ENCODE assay signal across 8 cellular contexts in genomic region chr4:37682701-37683401, GRCh38. TPM values are rescaled to one million over a fixed set of nuclear protein-coding genes. Genes with fewer than 3 reads are reported as not detected.
DNase-seq lines count a peak whose midpoint lies in the region; ATAC-seq, FAIRE-seq and TF ChIP-seq lines count a peak whose summit lies in the region.

No MANE protein-coding gene starts in this region.

- ATAC-seq in CD4-positive, CD25-positive, alpha-beta regulatory T cell (ENCODE audit: low read depth in 2 of 2): no peak
- peak; percentile 40 for ATAC-seq in GM19468 (IDR thresholded peaks at IDR 0.05; ENCODE audit: extremely low read depth, unreplicated experiment)

- peak overlapping the region; percentile 2 to 71 (median 68) for H3K27ac Mint-ChIP-seq in CD4-positive, CD25-positive, alpha-beta regulatory T cell

- H3K27ac ChIP-seq in CD4-positive, CD25-positive, alpha-beta regulatory T cell (ENCODE audit: insufficient read depth, low read length, poor library complexity, severe bottlenecking): no peak overlapping the region
- H3K27ac ChIP-seq in endothelial cell of umbilical vein (ENCODE audit: insufficient read depth, low read depth, low read length): peak overlapping the region; percentile 26

- H3K9me1 ChIP-seq in endothelial cell of umbilical vein (replicated peaks; ENCODE audit: control insufficient read depth, extremely low read depth, insufficient read depth, low read length): peaks cover 2% of the 10 kb centered on the region

- H3K27me3 Mint-ChIP-seq in CD4-positive, CD25-positive, alpha-beta regulatory T cell: no peaks in the 10 kb centered on the region

- FAIRE-seq in endothelial cell of umbilical vein (lab: Jason Lieb, UNC) (no peak), urothelium cell line (lab: Jason Lieb, UNC) (no peak)

- peaks cover 32% of the 10 kb centered on the region for H3K4me1 ChIP-seq in CD4-positive, CD25-positive, alpha-beta regulatory T cell (ENCODE audit: control insufficient read depth, insufficient read depth, low read length, poor library complexity, severe bottlenecking)
- peaks cover 24% of the 10 kb centered on the region for H3K4me1 ChIP-seq in endothelial cell of umbilical vein (ENCODE audit: control insufficient read depth, extremely low read depth, insufficient read depth, low read length)

- peak in 1 of 2 donors; percentile 16 for TF ChIP-seq CTCF in endothelial cell of umbilical vein (IDR thresholded peaks at IDR 0.05; ENCODE audit: extremely low read depth in 1 of 2, insufficient read depth in 1 of 2, low read depth in 1 of 2, low read length in 2 of 2)

- peaks cover 76% of the 10 kb centered on the region for H3K79me2 ChIP-seq in endothelial cell of umbilical vein (ENCODE audit: control insufficient read depth, insufficient read depth, low read length)

- dilution Hi-C loops in endothelial cell of umbilical vein (cut with MboI; ENCODE audit: extremely low pct_ligation_motif_present, low sequenced_read_pairs): no loop called here

- H3K4me3 ChIP-seq in CD4-positive, CD25-positive, alpha-beta regulatory T cell (ENCODE audit: low read depth, low read length): peak overlapping the region; percentile 52
- H3K4me3 ChIP-seq in endothelial cell of umbilical vein (replicated peaks in 1 of 3; ENCODE audit: insufficient read depth in 1 of 3, low read depth in 1 of 3, low read length in 3 of 3): no peak overlapping the region

- DNase-seq in CD4-positive, CD25-positive, alpha-beta regulatory T cell: peak in 2 of 3 donors; percentile 19 to 50
- peak; percentile 73 for DNase-seq in LoVo (ENCODE audit: low spot score)
- peak; percentile 44 for DNase-seq in endothelial cell of umbilical vein (ENCODE audit: low read depth, low spot score)
- no peak for DNase-seq in posterior cingulate gyrus
- DNase-seq in ecto neural progenitor cell (ENCODE audit: low spot score): no peak
- no peak for DNase-seq in urothelium cell line (ENCODE audit: low spot score)
- no peak for DNase-seq in NCI-H774 (lab: John Stamatoyannopoulos, UW)

- no peaks in the 10 kb centered on the region for H3K9me3 ChIP-seq in CD4-positive, CD25-positive, alpha-beta regulatory T cell (ENCODE audit: control insufficient read depth in 2 of 2, low read length in 2 of 2)
- no peaks in the 10 kb centered on the region for H3K9me3 ChIP-seq in endothelial cell of umbilical vein (replicated peaks; ENCODE audit: control insufficient read depth, insufficient read depth, low read length)

- H3K27me3 ChIP-seq in CD4-positive, CD25-positive, alpha-beta regulatory T cell (ENCODE audit: control insufficient read depth, insufficient read depth, low read length): no peaks in the 10 kb centered on the region
- no peaks in the 10 kb centered on the region for H3K27me3 ChIP-seq in endothelial cell of umbilical vein (ENCODE audit: control insufficient read depth in 2 of 2, insufficient read depth in 2 of 2, low read length in 2 of 2)

- H3K4me3 Mint-ChIP-seq in CD4-positive, CD25-positive, alpha-beta regulatory T cell: peak overlapping the region; percentile 66 to 94 (median 82)

- intact Hi-C loops in endothelial cell of umbilical vein (cut with micrococcal nuclease) (no loop called here), posterior cingulate gyrus (cut with DNase I) (loop anchor here (10.0 kb wide), 1 partner anchor 78 kb away; no protein-coding TSS in a partner anchor)

- H3K36me3 ChIP-seq in CD4-positive, CD25-positive, alpha-beta regulatory T cell (ENCODE audit: control insufficient read depth, insufficient read depth, low read length): peaks cover 3% of the 10 kb centered on the region
- no peaks in the 10 kb centered on the region for H3K36me3 ChIP-seq in endothelial cell of umbilical vein (ENCODE audit: control insufficient read depth in 2 of 2, extremely low read depth in 1 of 2, insufficient read depth in 2 of 2, low read length in 2 of 2)

- H3K9me3 Mint-ChIP-seq in CD4-positive, CD25-positive, alpha-beta regulatory T cell: no peaks in the 10 kb centered on the region

- H3K36me3 Mint-ChIP-seq in CD4-positive, CD25-positive, alpha-beta regulatory T cell: no peaks in the 10 kb centered on the region

- POLR2A ChIA-PET in endothelial cell of umbilical vein (lab: Charles Lee): interaction anchor here (0.6 to 0.9 kb wide), 2 partner anchors 11 to 43 kb away, joined by 3 to 6 read pairs; no protein-coding TSS in a partner anchor

- H3K4me1 Mint-ChIP-seq in CD4-positive, CD25-positive, alpha-beta regulatory T cell: peaks cover 34 to 50% (median 35%) of the 10 kb centered on the region in 4 donors

- no TSS peak for BruUV-seq in endothelial cell of umbilical vein (replicated peaks; lab: Mats Ljungman, UMichigan)

- CTCF ChIA-PET in endothelial cell of umbilical vein (lab: Charles Lee): interaction anchor here (0.9 to 3.9 kb wide), 8 partner anchors 9 to 80 kb away, joined by 3 to 38 read pairs (median 4); no protein-coding TSS in a partner anchor

- H3K4me2 ChIP-seq in endothelial cell of umbilical vein (ENCODE audit: insufficient read depth, low read length): peak overlapping the region; percentile 52

- no peak overlapping the region for H2AFZ ChIP-seq in endothelial cell of umbilical vein (ENCODE audit: low read depth, low read length)

- H4K20me1 ChIP-seq in endothelial cell of umbilical vein (replicated peaks; ENCODE audit: control insufficient read depth, extremely low read depth, insufficient read depth, low read length): peaks cover 3% of the 10 kb centered on the region

- no peak for TF ChIP-seq POLR2A in endothelial cell of umbilical vein (IDR thresholded peaks at IDR 0.05; ENCODE audit: low read depth, low read length)

- H3K9ac ChIP-seq in endothelial cell of umbilical vein (replicated peaks; ENCODE audit: extremely low read depth, insufficient read depth, low read length): no peak overlapping the region

TF ChIP-seq in endothelial cell of umbilical vein, 7 proteins besides CTCF, POLR2A, EP300 and RAD21:
- TF ChIP-seq JUN (IDR thresholded peaks at IDR 0.05; ENCODE audit: borderline replicate concordance, insufficient read depth, insufficient read length, low read depth) (no peak), POLR2AphosphoS5 (IDR thresholded peaks at IDR 0.05; ENCODE audit: insufficient read depth, low read depth, low read length) (no peak), GATA2 (IDR thresholded peaks at IDR 0.05; ENCODE audit: insufficient read depth, insufficient read length, low read depth, low read length) (peak; percentile 26)

RNA-seq across cellular contexts. Expression of gene RELL1, which starts 3.3 kb away (rescaled TPM):
- 24.3 TPM for total RNA-seq in CD4-positive, CD25-positive, alpha-beta regulatory T cell
- 1 to 10 TPM; 2.7 to 6.3 (median 4.3) TPM for polyA plus RNA-seq in CD4-positive, CD25-positive, alpha-beta regulatory T cell
- 87.1 and 91.7 TPM in 2 replicates for total RNA-seq in endothelial cell of umbilical vein
- polyA plus RNA-seq in endothelial cell of umbilical vein: 17.0 and 20.8 TPM in 2 replicates
- polyA plus RNA-seq in endothelial cell of umbilical vein (2011; cell fraction: cytosol; rRNA removed): 24.3 and 27.8 TPM in 2 replicates
- polyA plus RNA-seq in endothelial cell of umbilical vein (2011; cell fraction: nucleus; rRNA removed): 22.5 and 24.3 TPM in 2 replicates
- polyA plus RNA-seq in endothelial cell of umbilical vein (2012): 15.7 and 19.4 TPM in 2 replicates
- 99.1 and 110 TPM in 2 replicates for polyA minus RNA-seq in endothelial cell of umbilical vein
- 4.8 TPM for polyA minus RNA-seq in endothelial cell of umbilical vein (2011; cell fraction: cytosol; rRNA and poly(A)+ RNA removed)
- 30.8 and 45.3 TPM in 2 replicates for polyA minus RNA-seq in endothelial cell of umbilical vein (2011; cell fraction: nucleus; rRNA and poly(A)+ RNA removed)

Comparison
In these comparisons a context has a peak if more than half of its experiments do, and no peak if none do; other contexts are left out.
1. DNase-seq: peak in CD4-positive, CD25-positive, alpha-beta regulatory T cell (2 of 3), LoVo (single experiment) and endothelial cell of umbilical vein (single experiment); none in posterior cingulate gyrus (0 of 10), ecto neural progenitor cell (single experiment), urothelium cell line (single experiment) and NCI-H774 (single experiment).